9 cellular contexts compared by ENCODE assay signal in the genomic region with DNA sequence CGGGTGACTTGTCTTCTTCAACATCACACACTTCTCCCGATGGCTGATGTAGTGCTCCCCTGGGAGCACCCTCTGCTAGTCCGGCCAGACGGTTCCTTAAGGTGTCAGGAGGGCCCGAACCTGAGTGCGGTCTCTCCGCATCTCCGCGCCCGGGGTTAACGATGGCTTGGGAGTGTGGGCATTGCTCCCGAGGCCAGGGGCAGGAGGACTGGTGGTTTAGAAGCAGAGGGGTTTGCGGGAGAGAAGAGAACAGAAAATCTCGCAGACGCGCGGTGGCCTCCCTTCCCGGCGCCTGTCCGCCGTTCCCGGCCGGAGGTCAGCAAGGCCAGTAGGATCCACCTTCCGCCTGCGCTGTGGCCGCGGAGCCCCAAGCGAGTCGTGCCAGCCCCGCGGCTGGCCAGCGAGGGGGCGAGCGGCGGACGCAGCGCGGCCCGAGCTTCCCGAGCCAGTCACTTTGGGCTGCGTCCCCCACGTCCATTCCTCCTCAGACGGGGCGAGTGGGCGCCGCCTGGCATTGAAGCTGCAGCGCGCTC. TPM values are rescaled to one million over a fixed set of nuclear protein-coding genes. Genes with fewer than 3 reads are reported as not detected.
DNase-seq lines count a peak whose midpoint lies in the region; ATAC-seq and TF ChIP-seq lines count a peak whose summit lies in the region.
"Had no signal": no experiment of that assay in that cellular context is flagged by ENCODE, and none has a peak within 500 bp of the region (broad histone marks: within the 10 kb centered on the region; RNA-seq: fewer than 3 reads in every experiment).

No MANE protein-coding gene starts in this region.

- intact Hi-C loops in PC-9 (cut with micrococcal nuclease; ENCODE audit: unreplicated experiment): no loop called here

- no peaks in the 10 kb centered on the region for H3K9me3 ChIP-seq in Peyer's patch
- no peaks in the 10 kb centered on the region for H3K9me3 ChIP-seq in PC-9 (ENCODE audit: insufficient read depth, low read depth)

- ATAC-seq in HG03457 (IDR thresholded peaks at IDR 0.05; ENCODE audit: unreplicated experiment): no peak

- H3K4me2 ChIP-seq in PC-9: no peak overlapping the region

- CTCF ChIA-PET in PC-9 (lab: Charles Lee): no interaction called here

- peak overlapping the region; percentile 25 to 54 (median 46) for H3K4me3 ChIP-seq in Peyer's patch
- H3K4me3 ChIP-seq in epithelial cell of proximal tubule (ENCODE audit: low read depth, low read length): peak overlapping the region; percentile 43
- H3K4me3 ChIP-seq in PC-9: no peak overlapping the region

- H3K27ac ChIP-seq in Peyer's patch (peak overlapping the region in 1 of 4 donors; percentile 39), PC-9 (no peak overlapping the region)
- H3K27ac ChIP-seq: epithelial cell of prostate had no signal

- TF ChIP-seq POLR2A in Peyer's patch (IDR thresholded peaks at IDR 0.05): no peak

- no peaks in the 10 kb centered on the region for H3K9me2 ChIP-seq in PC-9 (ENCODE audit: insufficient read depth)

- H3K4me1 Mint-ChIP-seq in nephron: peaks cover 42% of the 10 kb centered on the region

- peak overlapping the region; percentile 98 to 99 (median 99) for H3K27ac Mint-ChIP-seq in nephron

- TF ChIP-seq CTCF in Peyer's patch (IDR thresholded peaks at IDR 0.05): no peak
- TF ChIP-seq CTCF in epithelial cell of proximal tubule (conservative IDR thresholded peaks at IDR 0.05; ENCODE audit: low read depth, low read length): no peak
- no peak for TF ChIP-seq CTCF in nephron (IDR thresholded peaks at IDR 0.05; ENCODE audit: unreplicated experiment in 3 of 3)
- no peak for TF ChIP-seq CTCF in PC-9 (conservative IDR thresholded peaks at IDR 0.05)

- no peaks in the 10 kb centered on the region for H3F3A ChIP-seq in PC-9 (ENCODE audit: insufficient read depth, low read depth)

- H3K4me1 ChIP-seq in Peyer's patch (peaks cover 0 to 14% (median 0%) of the 10 kb centered on the region in 4 donors), PC-9 (replicated peaks; ENCODE audit: insufficient read depth) (no peaks in the 10 kb centered on the region)

- POLR2A ChIA-PET in PC-9 (lab: Charles Lee; ENCODE audit: unreplicated experiment): no interaction called here

- no peaks in the 10 kb centered on the region for H4K20me1 ChIP-seq in PC-9 (ENCODE audit: insufficient read depth)

- no peaks in the 10 kb centered on the region for H3K9me3 Mint-ChIP-seq in nephron

- BruUV-seq in PC-9 (replicated peaks; lab: Mats Ljungman, UMichigan): no TSS peak

- H3K4me3 Mint-ChIP-seq in nephron: peak overlapping the region; percentile 96

- H3K79me2 ChIP-seq in PC-9 (ENCODE audit: low read depth): no peaks in the 10 kb centered on the region

- H3K27me3 ChIP-seq in Peyer's patch (peaks cover 0 to 17% of the 10 kb centered on the region in 2 donors), PC-9 (ENCODE audit: insufficient read depth, low read depth) (no peaks in the 10 kb centered on the region)

- H2AFZ ChIP-seq in PC-9: no peak overlapping the region

- DNase-seq in ELF-1 (ENCODE audit: low read depth, low spot score) (peak; percentile 45), Peyer's patch (no peak), epithelial cell of proximal tubule (ENCODE audit: low read depth) (no peak), PC-9 (no peak), DMS79 (lab: John Stamatoyannopoulos, UW) (no peak), COR-L47 (lab: John Stamatoyannopoulos, UW) (no peak)

- H3K36me3 ChIP-seq in Peyer's patch (no peaks in the 10 kb centered on the region), PC-9 (ENCODE audit: low read depth) (no peaks in the 10 kb centered on the region)

- H3K27me3 Mint-ChIP-seq in nephron (ENCODE audit: low read depth): peaks cover 21% of the 10 kb centered on the region

- H3K36me3 Mint-ChIP-seq in nephron (ENCODE audit: low read depth): peaks cover 19% of the 10 kb centered on the region

RNA-seq across cellular contexts. Expression of a gene that starts 0.7 kb away (rescaled TPM):
- 10 to 100 TPM in 1 of 4 donors, 1 to 10 TPM in 3; 1.2 to 10.7 (median 3.2) TPM for total RNA-seq in Peyer's patch
- 1.7 and 2.1 TPM in 2 replicates for total RNA-seq in epithelial cell of proximal tubule
- not detected in 2 replicates for total RNA-seq in PC-9 (2021)

RNA-seq across cellular contexts. Expression of a gene that starts 25.6 kb away (rescaled TPM):
- total RNA-seq in Peyer's patch (10 to 100 TPM; 37.1 to 46.1 (median 41.8) TPM), epithelial cell of proximal tubule (20.6 and 26.5 TPM in 2 replicates), PC-9 (2021) (39.8 and 48.7 TPM in 2 replicates)

RNA-seq across cellular contexts. Expression of a gene that starts 26.0 kb away (rescaled TPM):
- 100 to 1,000 TPM in 1 of 4 donors, 10 to 100 TPM in 3; 47.2 to 113 (median 77.9) TPM for total RNA-seq in Peyer's patch
- 73.2 and 144 TPM in 2 replicates for total RNA-seq in epithelial cell of proximal tubule
- total RNA-seq in PC-9 (2021): 38.8 and 49.1 TPM in 2 replicates
